ENCODE assay signal across 8 cellular contexts in the genomic region with DNA sequence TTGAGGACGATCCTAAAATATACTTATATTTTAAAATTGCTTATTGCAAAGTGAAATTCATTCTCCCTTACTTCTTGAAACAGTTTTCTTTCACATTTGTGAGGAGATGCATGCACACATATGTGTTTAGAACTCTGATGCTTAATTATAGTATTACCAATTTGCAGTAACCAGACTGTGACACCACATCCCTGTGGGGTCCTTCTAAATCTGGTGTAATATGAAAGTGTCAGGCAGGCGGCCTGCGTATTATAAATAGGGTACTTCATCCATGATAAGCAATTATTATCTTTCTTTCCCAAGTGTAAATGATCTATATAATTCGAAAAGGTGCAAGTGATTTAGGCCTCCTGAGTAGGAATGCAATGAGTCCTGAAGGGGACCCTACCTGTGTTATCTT. TPM values are rescaled to one million over a fixed set of nuclear protein-coding genes. Genes with fewer than 3 reads are reported as not detected.
A peak's percentile ranks its signal among the peaks of the same experiment; 100 is the strongest.
DNase-seq lines count a peak whose midpoint lies in the region; ATAC-seq and TF ChIP-seq lines count a peak whose summit lies in the region.

No MANE protein-coding gene starts in this region.

- TF ChIP-seq CTCF in coronary artery (IDR thresholded peaks at IDR 0.05) (no peak), neural cell (IDR thresholded peaks at IDR 0.05; ENCODE audit: poor library complexity, severe bottlenecking) (no peak)

- no peak for TF ChIP-seq EP300 in neural cell (conservative IDR thresholded peaks at IDR 0.05; ENCODE audit: poor library complexity, severe bottlenecking)

- H3K27ac Mint-ChIP-seq in CD8-positive, alpha-beta memory T cell: peak overlapping the region; percentile 93 to 99 (median 96)

- peak overlapping the region; percentile 95 for H3K27ac ChIP-seq in CD8-positive, alpha-beta memory T cell (ENCODE audit: low read depth, low read length)
- H3K27ac ChIP-seq in coronary artery: peak overlapping the region in 1 of 2 donors; percentile 84
- peak overlapping the region; percentile 94 for H3K27ac ChIP-seq in neural cell (ENCODE audit: low read length)

- no peaks in the 10 kb centered on the region for H3K27me3 ChIP-seq in CD8-positive, alpha-beta memory T cell (ENCODE audit: insufficient read depth, low read length, poor library complexity, severe bottlenecking)
- no peaks in the 10 kb centered on the region for H3K27me3 ChIP-seq in neural cell (ENCODE audit: insufficient read depth, low read depth, low read length)

- H3K4me1 Mint-ChIP-seq in CD8-positive, alpha-beta memory T cell: peaks cover 18 to 37% (median 31%) of the 10 kb centered on the region in 3 donors

- H4K20me1 ChIP-seq in neural cell (ENCODE audit: insufficient read depth): no peaks in the 10 kb centered on the region

- H2AFZ ChIP-seq in neural cell (ENCODE audit: low read depth, low read length): peak overlapping the region; percentile 96

- peak overlapping the region; percentile 47 for H3K4me2 ChIP-seq in neural cell (ENCODE audit: low read length)

- DNase-seq in CD8-positive, alpha-beta memory T cell: peak in 1 of 5 donors; percentile 0
- peak; percentile 28 for DNase-seq in NCI-H146 treated with DMSO at 0.1 percent for 48 hours (lab: John Stamatoyannopoulos, UW; ENCODE audit: unreplicated experiment)
- DNase-seq in coronary artery (ENCODE audit: low spot score): no peak
- no peak for DNase-seq in amygdala (lab: John Stamatoyannopoulos, UW)

- peaks cover 22% of the 10 kb centered on the region for H3K4me1 ChIP-seq in CD8-positive, alpha-beta memory T cell (ENCODE audit: insufficient read depth, low read length)

- H3K9me2 ChIP-seq in neural cell (ENCODE audit: insufficient read depth, low read length): no peaks in the 10 kb centered on the region

- CTCF ChIA-PET in CD8-positive, alpha-beta memory T cell (lab: Charles Lee): no interaction called here

- H3F3A ChIP-seq in neural cell (ENCODE audit: insufficient read depth, low read length, poor library complexity, severe bottlenecking): no peaks in the 10 kb centered on the region

- no peaks in the 10 kb centered on the region for H3K9me3 ChIP-seq in CD8-positive, alpha-beta memory T cell (ENCODE audit: low read length)
- H3K9me3 ChIP-seq in neural cell (ENCODE audit: low read length): no peaks in the 10 kb centered on the region

- H3K4me3 ChIP-seq in CD8-positive, alpha-beta memory T cell (ENCODE audit: low read length): peak overlapping the region; percentile 92
- H3K4me3 ChIP-seq in coronary artery (peak overlapping the region; percentile 89), neural cell (ENCODE audit: low read length) (peak overlapping the region; percentile 78)

- H3K4me3 Mint-ChIP-seq in CD8-positive, alpha-beta memory T cell: peak overlapping the region; percentile 90 to 100 (median 96)

- ATAC-seq in GM21447 (IDR thresholded peaks at IDR 0.05; ENCODE audit: unreplicated experiment) (no peak), HG03135 (IDR thresholded peaks at IDR 0.05; ENCODE audit: unreplicated experiment) (no peak), HG03108 (IDR thresholded peaks at IDR 0.05; ENCODE audit: unreplicated experiment) (no peak)

- no peaks in the 10 kb centered on the region for H3K36me3 ChIP-seq in CD8-positive, alpha-beta memory T cell (ENCODE audit: insufficient read depth, low read length)
- H3K36me3 ChIP-seq in neural cell (ENCODE audit: insufficient read depth, low read length): no peaks in the 10 kb centered on the region

- POLR2A ChIA-PET in CD8-positive, alpha-beta memory T cell (lab: Charles Lee): no interaction called here

- peaks cover 0 to 2% of the 10 kb centered on the region in 2 donors for H3K27me3 Mint-ChIP-seq in CD8-positive, alpha-beta memory T cell

- peaks cover 0 to 36% (median 10%) of the 10 kb centered on the region in 3 donors for H3K36me3 Mint-ChIP-seq in CD8-positive, alpha-beta memory T cell

- H3K9me3 Mint-ChIP-seq in CD8-positive, alpha-beta memory T cell: no peaks in the 10 kb centered on the region

- TF ChIP-seq RAD21 in neural cell (conservative IDR thresholded peaks at IDR 0.05): no peak

- H3K9ac ChIP-seq in neural cell (ENCODE audit: low read length): peak overlapping the region; percentile 90

- peaks cover 39% of the 10 kb centered on the region for H3K79me2 ChIP-seq in neural cell (replicated peaks; ENCODE audit: insufficient read depth, low read length)

TF ChIP-seq in neural cell, 6 proteins besides CTCF, POLR2A, EP300 and RAD21:
- TF ChIP-seq POLR2AphosphoS5 (IDR thresholded peaks at IDR 0.05) (no peak), SMC3 (conservative IDR thresholded peaks at IDR 0.05; ENCODE audit: poor library complexity) (no peak), MXI1 (conservative IDR thresholded peaks at IDR 0.05; ENCODE audit: poor library complexity, severe bottlenecking) (no peak), REST (IDR thresholded peaks at IDR 0.05; ENCODE audit: borderline replicate concordance) (no peak), EZH2 (IDR thresholded peaks at IDR 0.05; ENCODE audit: borderline replicate concordance, insufficient read depth, low read length, poor library complexity, severe bottlenecking) (no peak), TAF1 (IDR thresholded peaks at IDR 0.05; ENCODE audit: low read depth) (no peak)
TF ChIP-seq in neural cell: peak in this region for 0.

RNA-seq across cellular contexts. Expression of gene EFCAB7, which starts 0.8 kb away (rescaled TPM):
- 1 to 10 TPM; 6.7 to 7.4 TPM for total RNA-seq in CD8-positive, alpha-beta memory T cell
- 4.5 TPM for polyA plus RNA-seq in CD8-positive, alpha-beta memory T cell
- 62.9 and 72.9 TPM in 2 replicates for polyA plus RNA-seq in neural cell
- polyA minus RNA-seq in neural cell: 61.6 and 72.2 TPM in 2 replicates

RNA-seq across cellular contexts. Expression of gene ITGB3BP, which starts 1.1 kb away (rescaled TPM):
- 10 to 100 TPM; 45.0 to 49.0 TPM for total RNA-seq in CD8-positive, alpha-beta memory T cell
- polyA plus RNA-seq in CD8-positive, alpha-beta memory T cell: 25.0 TPM
- 24.8 and 29.0 TPM in 2 replicates for polyA plus RNA-seq in neural cell
- polyA minus RNA-seq in neural cell: 25.3 and 27.0 TPM in 2 replicates

Comparison
In these comparisons a context has a peak if more than half of its experiments do, and no peak if none do; other contexts are left out.
1. RNA of gene EFCAB7, which starts 0.8 kb away (polyA plus RNA-seq): 62.9 to 72.9 TPM in neural cell; 4.5 TPM in CD8-positive, alpha-beta memory T cell (single experiment); every median in the first group is over 10 times any median in the second.
2. Peak in every context shown above with its lines, with median percentiles within 50 percentile points of each other: H3K4me3 ChIP-seq.